In genomic region chr6:114364295-114364694, GRCh38 we compare ENCODE assay signal across 1 cellular context.
TF ChIP-seq lines count a peak whose summit lies in the region.

No MANE protein-coding gene starts in this region.

TF ChIP-seq in GM23338, 12 proteins besides CTCF, POLR2A, EP300 and RAD21 (continued from another document):
- peak; percentile 81 for TF ChIP-seq ZNF462 (CRISPR knock-in tag; IDR thresholded peaks at IDR 0.05)
- no peak for TF ChIP-seq REST (IDR thresholded peaks at IDR 0.05; ENCODE audit: unreplicated experiment)
- TF ChIP-seq ETS1 (IDR thresholded peaks at IDR 0.05): no peak
